Comparison of ENCODE assay signal across 9 cellular contexts in genomic region chr22:46076651-46077339, GRCh38.
DNase-seq lines count a peak whose midpoint lies in the region; ATAC-seq, FAIRE-seq and TF ChIP-seq lines count a peak whose summit lies in the region.
"Had no signal": no experiment of that assay in that cellular context is flagged by ENCODE, and none has a peak within 500 bp of the region (broad histone marks: within the 10 kb centered on the region; RNA-seq: fewer than 3 reads in every experiment).

No MANE protein-coding gene starts in this region.

- no peaks in the 10 kb centered on the region for H3K4me1 ChIP-seq in RWPE2 (ENCODE audit: insufficient read depth, poor library complexity, severe bottlenecking)
- H3K4me1 ChIP-seq in pancreas = peaks cover 34 to 43% (median 41%) of the 10 kb centered on the region in 3 donors

- peak overlapping the region; percentile 64 for H3K4me3 ChIP-seq in RWPE2 (ENCODE audit: severe bottlenecking)
- H3K4me3 ChIP-seq in pancreas = peak overlapping the region in 3 of 4 donors; percentile 8 to 98 (median 87)
- H3K4me3 ChIP-seq: cardiac muscle cell had no signal

- ATAC-seq in RWPE2 (ENCODE audit: low read depth) = peak; percentile 10; the same call in 1 of the 3 replicates
- peak in 1 of 4 donors; percentile 5 for ATAC-seq in pancreas
- ATAC-seq in HG02610 (IDR thresholded peaks at IDR 0.05; ENCODE audit: unreplicated experiment) = no peak

- FAIRE-seq in pancreas (lab: Jason Lieb, UNC) = no peak

- peak; percentile 64 for DNase-seq in RWPE2 (ENCODE audit: low spot score)
- DNase-seq in fibroblast of peridontal ligament (ENCODE audit: extremely low read depth) = peak; percentile 76
- peak in 4 of 6 donors; percentile 43 to 81 (median 70) for DNase-seq in pancreas
- DNase-seq in NAMALWA (ENCODE audit: low spot score) = no peak
- DNase-seq in hippocampal formation (lab: John Stamatoyannopoulos, UW) = no peak
- no peak for DNase-seq in T-helper 1 cell

- 10 to 12% methylated on average over 23 of the region's 23 CpGs for WGBS in pancreas, 2 donors

- intact Hi-C loops in pancreas (cut with DNase I) = no loop called here

- H3K9me3 ChIP-seq in RWPE2 (ENCODE audit: severe bottlenecking) (no peaks in the 10 kb centered on the region), pancreas (no peaks in the 10 kb centered on the region)

- no peak for TF ChIP-seq CTCF in C4-2B (conservative IDR thresholded peaks at IDR 0.05)
- TF ChIP-seq CTCF in RWPE2 (IDR thresholded peaks at IDR 0.05; ENCODE audit: poor library complexity, severe bottlenecking) = no peak
- no peak for TF ChIP-seq CTCF in pancreas (IDR thresholded peaks at IDR 0.05)

- peak overlapping the region; percentile 100 for H3K27ac ChIP-seq in C4-2B
- peak overlapping the region; percentile 99 for H3K27ac ChIP-seq in RWPE2 (ENCODE audit: poor library complexity, severe bottlenecking)
- peak overlapping the region; percentile 93 to 98 (median 97) for H3K27ac ChIP-seq in pancreas
- H3K27ac ChIP-seq: cardiac muscle cell had no signal

- H3K36me3 ChIP-seq in RWPE2 (ENCODE audit: low read depth) (peaks cover 89% of the 10 kb centered on the region), pancreas (no peaks in the 10 kb centered on the region)
- H3K36me3 ChIP-seq: cardiac muscle cell had no signal

- H3K27me3 ChIP-seq in RWPE2 (ENCODE audit: insufficient read depth, poor library complexity, severe bottlenecking) = no peaks in the 10 kb centered on the region
- H3K27me3 ChIP-seq in pancreas = no peaks in the 10 kb centered on the region

Comparison
In these comparisons a context has a peak if more than half of its experiments do, and no peak if none do; other contexts are left out.
1. DNase-seq: peak in RWPE2 (single experiment), fibroblast of peridontal ligament (single experiment) and pancreas (4 of 6); none in NAMALWA (single experiment), hippocampal formation (0 of 2) and T-helper 1 cell (0 of 5).
2. Peak in every context shown above with its lines, with median percentiles within 50 percentile points of each other: H3K27ac ChIP-seq.